ENCODE assay signal across 8 cellular contexts in genomic region chr18:67516432-67517223, GRCh38. TPM values are rescaled to one million over a fixed set of nuclear protein-coding genes. Genes with fewer than 3 reads are reported as not detected.
DNase-seq lines count a peak whose midpoint lies in the region; TF ChIP-seq lines count a peak whose summit lies in the region.

TSS of gene DSEL (minus strand) at chr18:67516720. CDS start at chr18:67514608, 2,112 bp downstream.

- no peaks in the 10 kb centered on the region for H3K36me3 ChIP-seq in adrenal gland (replicated peaks in 1 of 2)
- H3K36me3 ChIP-seq in parathyroid adenoma (ENCODE audit: control insufficient read depth, insufficient read depth, low read length): no peaks in the 10 kb centered on the region
- no peaks in the 10 kb centered on the region for H3K36me3 ChIP-seq in thymus (ENCODE audit: control insufficient read depth, insufficient read depth)

- peak; percentile 50 to 85 for TF ChIP-seq POLR2A in adrenal gland (IDR thresholded peaks at IDR 0.05)

- H3K79me2 ChIP-seq in parathyroid adenoma: no peaks in the 10 kb centered on the region

- H3K36me3 Mint-ChIP-seq in HFFc6 (ENCODE audit: low read depth): peaks cover 44% of the 10 kb centered on the region

- no peaks in the 10 kb centered on the region for H3K9me3 Mint-ChIP-seq in HFFc6

- H3K4me3 Mint-ChIP-seq in HFFc6: peak within 1 kb of the TSS; percentile 92

- peak within 1 kb of the TSS; percentile 40 for H3K9ac ChIP-seq in parathyroid adenoma

- intact Hi-C loops in adrenal gland (cut with DNase I) (no loop called here), cardiac septum (cut with DNase I) (loop anchor here (10.0 kb wide), 1 partner anchor 1148 kb away; no protein-coding TSS in a partner anchor)

- peaks cover 70% of the 10 kb centered on the region for H3K4me1 Mint-ChIP-seq in HFFc6 (ENCODE audit: low read depth)

- H3K27me3 ChIP-seq in adrenal gland: no peaks in the 10 kb centered on the region
- H3K27me3 ChIP-seq in parathyroid adenoma (ENCODE audit: control insufficient read depth, insufficient read depth, low read length): no peaks in the 10 kb centered on the region
- peaks cover 20% of the 10 kb centered on the region for H3K27me3 ChIP-seq in thymus (ENCODE audit: control insufficient read depth, insufficient read depth)

- H3K9me3 ChIP-seq in adrenal gland (replicated peaks in 1 of 3) (no peaks in the 10 kb centered on the region), parathyroid adenoma (ENCODE audit: control insufficient read depth, low read length) (no peaks in the 10 kb centered on the region), thymus (ENCODE audit: control insufficient read depth) (no peaks in the 10 kb centered on the region)

- peak within 1 kb of the TSS; percentile 87 for H2AFZ ChIP-seq in parathyroid adenoma

- H3K4me3 ChIP-seq in adrenal gland: peak within 1 kb of the TSS in 3 of 4 donors; percentile 78 to 88 (median 78)
- H3K4me3 ChIP-seq in parathyroid adenoma (ENCODE audit: low read depth, low read length): peak within 1 kb of the TSS; percentile 85
- H3K4me3 ChIP-seq in thymus (ENCODE audit: low read length): peak within 1 kb of the TSS; percentile 57

- no peak for TF ChIP-seq CTCF in HFFc6 (IDR thresholded peaks at IDR 0.05)
- no peak for TF ChIP-seq CTCF in adrenal gland (IDR thresholded peaks at IDR 0.05)
- no peak for TF ChIP-seq CTCF in parathyroid adenoma (IDR thresholded peaks at IDR 0.05)

- H3K4me2 ChIP-seq in parathyroid adenoma (ENCODE audit: low read length): peak within 1 kb of the TSS; percentile 70

- peak within 1 kb of the TSS in 4 of 5 donors; percentile 74 to 87 (median 80) for H3K27ac ChIP-seq in adrenal gland
- peak within 1 kb of the TSS; percentile 55 for H3K27ac ChIP-seq in parathyroid adenoma
- peak within 1 kb of the TSS; percentile 72 for H3K27ac ChIP-seq in thymus (ENCODE audit: low read depth)

- peaks cover 9 to 14% of the 10 kb centered on the region in 2 donors for H3K4me1 ChIP-seq in adrenal gland (replicated peaks in 1 of 2)
- no peaks in the 10 kb centered on the region for H3K4me1 ChIP-seq in parathyroid adenoma
- H3K4me1 ChIP-seq in thymus (ENCODE audit: control insufficient read depth, insufficient read depth, low read length): peaks cover 7% of the 10 kb centered on the region

- peaks cover 4% of the 10 kb centered on the region for H3K27me3 Mint-ChIP-seq in HFFc6 (ENCODE audit: insufficient read depth)

- DNase-seq in GM03348 (ENCODE audit: low spot score) (peak; percentile 98), HFFc6 (peak; percentile 95), NAMALWA (ENCODE audit: low spot score) (peak; percentile 52), T follicular helper cell (ENCODE audit: low read depth) (peak; percentile 98), adrenal gland (peak; percentile 98 to 100 (median 99)), cardiac septum (ENCODE audit: low spot score) (peak; percentile 98)

- peak within 1 kb of the TSS; percentile 92 for H3K27ac Mint-ChIP-seq in HFFc6

- WGBS in adrenal gland, 4 donors: 0 to 1% (median 0%) methylated on average over 29 to 92 of the region's 92 CpGs
- WGBS in thymus: under 1% methylated on average over 92 of the region's 92 CpGs

RNA-seq across cellular contexts. Expression of gene DSEL, which starts in this region (rescaled TPM):
- total RNA-seq in HFFc6 (2021; fragmentation: NEBNext Ultra II Directional; extraction: Animal tissue kit (Norgen Biotek cat#: 25700)): 10 to 100 TPM; 71.4 to 87.0 (median 80.1) TPM
- 10 to 100 TPM in 1 of 8 donors, 1 to 10 TPM in 7; 2.2 to 11.5 (median 5.0) TPM for total RNA-seq in adrenal gland
- 1 to 10 TPM; 1.0 to 1.8 (median 1.1) TPM for polyA plus RNA-seq in adrenal gland
- total RNA-seq in cardiac septum: 3.4 TPM
- 1.6 TPM for polyA plus RNA-seq in thymus

Comparison
In these comparisons a context has a peak if more than half of its experiments do, and no peak if none do; other contexts are left out.
1. Peak in every context shown above with its lines: DNase-seq, H3K4me3 ChIP-seq and H3K27ac ChIP-seq.
2. RNA of gene DSEL (total RNA-seq): 71.4 to 87.0 TPM in HFFc6; 2.2 to 11.5 TPM in adrenal gland and 3.4 TPM in cardiac septum (single experiment); every median in the first group is over 4 times any median in the second.